Comparison of ENCODE assay signal across 1 cellular context in genomic region chr2:98460573-98461560, GRCh38.
TF ChIP-seq lines count a peak whose summit lies in the region.

No MANE protein-coding gene starts in this region.

TF ChIP-seq in GM23338, 12 proteins besides CTCF, POLR2A, EP300 and RAD21 (continued from another document):
- TF ChIP-seq, protein P1, sequence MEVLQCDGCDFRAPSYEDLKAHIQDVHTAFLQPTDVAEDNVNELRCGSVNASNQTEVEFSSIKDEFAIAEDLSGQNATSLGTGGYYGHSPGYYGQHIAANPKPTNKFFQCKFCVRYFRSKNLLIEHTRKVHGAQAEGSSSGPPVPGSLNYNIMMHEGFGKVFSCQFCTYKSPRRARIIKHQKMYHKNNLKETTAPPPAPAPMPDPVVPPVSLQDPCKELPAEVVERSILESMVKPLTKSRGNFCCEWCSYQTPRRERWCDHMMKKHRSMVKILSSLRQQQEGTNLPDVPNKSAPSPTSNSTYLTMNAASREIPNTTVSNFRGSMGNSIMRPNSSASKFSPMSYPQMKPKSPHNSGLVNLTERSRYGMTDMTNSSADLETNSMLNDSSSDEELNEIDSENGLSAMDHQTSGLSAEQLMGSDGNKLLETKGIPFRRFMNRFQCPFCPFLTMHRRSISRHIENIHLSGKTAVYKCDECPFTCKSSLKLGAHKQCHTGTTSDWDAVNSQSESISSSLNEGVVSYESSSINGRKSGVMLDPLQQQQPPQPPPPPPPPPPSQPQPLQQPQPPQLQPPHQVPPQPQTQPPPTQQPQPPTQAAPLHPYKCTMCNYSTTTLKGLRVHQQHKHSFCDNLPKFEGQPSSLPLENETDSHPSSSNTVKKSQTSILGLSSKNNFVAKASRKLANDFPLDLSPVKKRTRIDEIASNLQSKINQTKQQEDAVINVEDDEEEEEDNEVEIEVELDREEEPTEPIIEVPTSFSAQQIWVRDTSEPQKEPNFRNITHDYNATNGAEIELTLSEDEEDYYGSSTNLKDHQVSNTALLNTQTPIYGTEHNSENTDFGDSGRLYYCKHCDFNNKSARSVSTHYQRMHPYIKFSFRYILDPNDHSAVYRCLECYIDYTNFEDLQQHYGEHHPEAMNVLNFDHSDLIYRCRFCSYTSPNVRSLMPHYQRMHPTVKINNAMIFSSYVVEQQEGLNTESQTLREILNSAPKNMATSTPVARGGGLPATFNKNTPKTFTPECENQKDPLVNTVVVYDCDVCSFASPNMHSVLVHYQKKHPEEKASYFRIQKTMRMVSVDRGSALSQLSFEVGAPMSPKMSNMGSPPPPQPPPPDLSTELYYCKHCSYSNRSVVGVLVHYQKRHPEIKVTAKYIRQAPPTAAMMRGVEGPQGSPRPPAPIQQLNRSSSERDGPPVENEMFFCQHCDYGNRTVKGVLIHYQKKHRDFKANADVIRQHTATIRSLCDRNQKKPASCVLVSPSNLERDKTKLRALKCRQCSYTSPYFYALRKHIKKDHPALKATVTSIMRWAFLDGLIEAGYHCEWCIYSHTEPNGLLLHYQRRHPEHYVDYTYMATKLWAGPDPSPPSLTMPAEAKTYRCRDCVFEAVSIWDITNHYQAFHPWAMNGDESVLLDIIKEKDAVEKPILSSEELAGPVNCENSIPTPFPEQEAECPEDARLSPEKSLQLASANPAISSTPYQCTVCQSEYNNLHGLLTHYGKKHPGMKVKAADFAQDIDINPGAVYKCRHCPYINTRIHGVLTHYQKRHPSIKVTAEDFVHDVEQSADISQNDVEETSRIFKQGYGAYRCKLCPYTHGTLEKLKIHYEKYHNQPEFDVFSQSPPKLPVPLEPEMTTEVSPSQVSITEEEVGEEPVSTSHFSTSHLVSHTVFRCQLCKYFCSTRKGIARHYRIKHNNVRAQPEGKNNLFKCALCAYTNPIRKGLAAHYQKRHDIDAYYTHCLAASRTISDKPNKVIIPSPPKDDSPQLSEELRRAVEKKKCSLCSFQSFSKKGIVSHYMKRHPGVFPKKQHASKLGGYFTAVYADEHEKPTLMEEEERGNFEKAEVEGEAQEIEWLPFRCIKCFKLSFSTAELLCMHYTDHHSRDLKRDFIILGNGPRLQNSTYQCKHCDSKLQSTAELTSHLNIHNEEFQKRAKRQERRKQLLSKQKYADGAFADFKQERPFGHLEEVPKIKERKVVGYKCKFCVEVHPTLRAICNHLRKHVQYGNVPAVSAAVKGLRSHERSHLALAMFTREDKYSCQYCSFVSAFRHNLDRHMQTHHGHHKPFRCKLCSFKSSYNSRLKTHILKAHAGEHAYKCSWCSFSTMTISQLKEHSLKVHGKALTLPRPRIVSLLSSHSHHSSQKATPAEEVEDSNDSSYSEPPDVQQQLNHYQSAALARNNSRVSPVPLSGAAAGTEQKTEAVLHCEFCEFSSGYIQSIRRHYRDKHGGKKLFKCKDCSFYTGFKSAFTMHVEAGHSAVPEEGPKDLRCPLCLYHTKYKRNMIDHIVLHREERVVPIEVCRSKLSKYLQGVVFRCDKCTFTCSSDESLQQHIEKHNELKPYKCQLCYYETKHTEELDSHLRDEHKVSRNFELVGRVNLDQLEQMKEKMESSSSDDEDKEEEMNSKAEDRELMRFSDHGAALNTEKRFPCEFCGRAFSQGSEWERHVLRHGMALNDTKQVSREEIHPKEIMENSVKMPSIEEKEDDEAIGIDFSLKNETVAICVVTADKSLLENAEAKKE (CRISPR knock-in tag; IDR thresholded peaks at IDR 0.05), result no peak
- TF ChIP-seq JUNB (IDR thresholded peaks at IDR 0.05; ENCODE audit: unreplicated experiment) (no peak), ZNF114 (CRISPR knock-in tag; IDR thresholded peaks at IDR 0.05) (no peak)
